Comparison of ENCODE assay signal across 8 cellular contexts in the genomic region with DNA sequence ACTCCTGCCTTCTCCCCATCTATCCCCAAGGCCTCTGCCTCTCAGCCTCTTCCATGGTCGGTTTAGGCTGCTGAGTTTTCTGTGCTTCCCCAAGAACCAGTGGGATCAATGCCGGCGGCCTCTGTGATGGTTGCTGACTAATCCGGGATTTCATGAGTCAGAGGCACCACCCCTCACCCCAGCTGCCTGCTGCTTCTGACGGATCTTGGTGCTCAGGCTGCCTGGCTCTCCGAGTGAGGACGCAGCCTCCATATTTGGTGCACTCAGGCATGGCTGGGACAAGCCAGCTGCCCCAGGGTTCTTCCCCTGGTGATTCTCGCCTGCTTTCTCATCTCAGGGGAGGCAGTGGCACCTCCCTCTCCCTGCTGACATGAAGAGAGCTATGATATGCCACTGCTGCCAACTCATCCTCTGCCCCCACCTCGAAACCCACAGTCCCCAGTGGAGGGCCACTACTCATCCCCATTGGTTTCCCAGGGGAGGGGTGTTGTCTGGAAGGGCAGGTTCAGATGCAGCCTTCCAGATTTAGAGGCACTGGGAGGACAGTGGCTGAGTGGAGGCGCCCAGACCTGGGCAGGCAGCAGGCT. TPM values are rescaled to one million over a fixed set of nuclear protein-coding genes. Genes with fewer than 3 reads are reported as not detected.
A peak's percentile ranks its signal among the peaks of the same experiment; 100 is the strongest.
DNase-seq lines count a peak whose midpoint lies in the region; ATAC-seq, FAIRE-seq and TF ChIP-seq lines count a peak whose summit lies in the region.

No MANE protein-coding gene starts in this region.

- H3K36me3 Mint-ChIP-seq in HFFc6 (ENCODE audit: low read depth) (no peaks in the 10 kb centered on the region), type B pancreatic cell (no peaks in the 10 kb centered on the region)
- H3K36me3 Mint-ChIP-seq in activated naive CD4-positive, alpha-beta T cell treated with anti-CD3 and anti-CD28 coated beads, Interleukin-2, amount 10 ng/mL, durations not matched to agents 7 days and 5 days = peaks cover 31% of the 10 kb centered on the region

- H4K20me1 ChIP-seq in hepatocyte (ENCODE audit: insufficient read depth, poor library complexity, severe bottlenecking) = peaks cover 11% of the 10 kb centered on the region

- H3K36me3 ChIP-seq in hepatocyte (replicated peaks; ENCODE audit: insufficient read depth, low read depth) = no peaks in the 10 kb centered on the region

- CTCF ChIA-PET in activated naive CD4-positive, alpha-beta T cell treated with anti-CD3 and anti-CD28 coated beads, Interleukin-2, amount 10 ng/mL, durations not matched to agents 7 days and 5 days (lab: Charles Lee) = interaction anchor here (1.5 kb wide), 2 partner anchors 13 to 15 kb away, joined by 5 to 9 read pairs; a partner anchor contains a TSS

- H3K9me3 ChIP-seq in hepatocyte (ENCODE audit: low read depth) = no peaks in the 10 kb centered on the region

- H3K27me3 Mint-ChIP-seq in HFFc6 (ENCODE audit: insufficient read depth) = peaks cover 3% of the 10 kb centered on the region; the same call in 1 of the 2 replicates
- no peaks in the 10 kb centered on the region for H3K27me3 Mint-ChIP-seq in activated naive CD4-positive, alpha-beta T cell treated with anti-CD3 and anti-CD28 coated beads, Interleukin-2, amount 10 ng/mL, durations not matched to agents 7 days and 5 days
- H3K27me3 Mint-ChIP-seq in type B pancreatic cell = peaks cover 33% of the 10 kb centered on the region

- DNase-seq in AG09309 (ENCODE audit: low read depth) (peak; percentile 82), HFFc6 (peak; percentile 96), hepatocyte (ENCODE audit: low spot score) (peak; percentile 85), type B pancreatic cell (ENCODE audit: extremely low spot score, unreplicated experiment) (no peak), NCI-H2081 treated with DMSO at 0.1 percent for 48 hours (lab: John Stamatoyannopoulos, UW) (no peak), GM12892 (ENCODE audit: insufficient read length) (no peak)
- no peak for DNase-seq in activated naive CD4-positive, alpha-beta T cell treated with anti-CD3 and anti-CD28 coated beads, Interleukin-2, amount 10 ng/mL, durations not matched to agents 7 days and 5 days

- H3K9me3 Mint-ChIP-seq in HFFc6 (no peaks in the 10 kb centered on the region), type B pancreatic cell (no peaks in the 10 kb centered on the region)
- H3K9me3 Mint-ChIP-seq in activated naive CD4-positive, alpha-beta T cell treated with anti-CD3 and anti-CD28 coated beads, Interleukin-2, amount 10 ng/mL, durations not matched to agents 7 days and 5 days = no peaks in the 10 kb centered on the region

- peak overlapping the region; percentile 49; the same call in 1 of the 2 replicates for H3K4me3 Mint-ChIP-seq in HFFc6
- no peak overlapping the region for H3K4me3 Mint-ChIP-seq in activated naive CD4-positive, alpha-beta T cell treated with anti-CD3 and anti-CD28 coated beads, Interleukin-2, amount 10 ng/mL, durations not matched to agents 7 days and 5 days
- peak overlapping the region; percentile 28 for H3K4me3 Mint-ChIP-seq in type B pancreatic cell

- WGBS in hepatocyte (ENCODE audit: low lambda C conversion rate, missing lambda C conversion rate) = 48% methylated on average over 10 of the region's 10 CpGs

- H3K9me2 ChIP-seq in hepatocyte (replicated peaks; ENCODE audit: insufficient read depth) = no peaks in the 10 kb centered on the region

- H2AFZ ChIP-seq in hepatocyte = no peak overlapping the region

- H3K4me1 Mint-ChIP-seq in HFFc6 (ENCODE audit: low read depth) (peaks cover 49% of the 10 kb centered on the region), type B pancreatic cell (ENCODE audit: unreplicated experiment) (peaks cover 8% of the 10 kb centered on the region)
- H3K4me1 Mint-ChIP-seq in activated naive CD4-positive, alpha-beta T cell treated with anti-CD3 and anti-CD28 coated beads, Interleukin-2, amount 10 ng/mL, durations not matched to agents 7 days and 5 days = peaks cover 31% of the 10 kb centered on the region

- H3K4me3 ChIP-seq in AG09309 (ENCODE audit: control insufficient read depth, low read depth, low read length) = no peak overlapping the region
- H3K4me3 ChIP-seq in hepatocyte = no peak overlapping the region

- peaks cover 20% of the 10 kb centered on the region for H3K79me2 ChIP-seq in hepatocyte

- H3K27ac Mint-ChIP-seq in HFFc6 (peak overlapping the region; percentile 94), type B pancreatic cell (no peak overlapping the region)
- peak overlapping the region; percentile 81 for H3K27ac Mint-ChIP-seq in activated naive CD4-positive, alpha-beta T cell treated with anti-CD3 and anti-CD28 coated beads, Interleukin-2, amount 10 ng/mL, durations not matched to agents 7 days and 5 days

- no peak for ATAC-seq in HG03460 (IDR thresholded peaks at IDR 0.05; ENCODE audit: unreplicated experiment)

- TF ChIP-seq CTCF in AG09309 (IDR thresholded peaks at IDR 0.05; ENCODE audit: control insufficient read depth, insufficient read depth, low read depth, low read length, missing control alignments) (no peak), HFFc6 (IDR thresholded peaks at IDR 0.05) (no peak), hepatocyte (IDR thresholded peaks at IDR 0.05; ENCODE audit: poor library complexity) (no peak), type B pancreatic cell (conservative IDR thresholded peaks at IDR 0.05) (no peak)

- H3K4me1 ChIP-seq in hepatocyte (ENCODE audit: insufficient read depth) = peaks cover 21% of the 10 kb centered on the region

- no peak for FAIRE-seq in GM12892 (lab: Jason Lieb, UNC)

- H3K27ac ChIP-seq in hepatocyte = peak overlapping the region; percentile 57

- H3K27me3 ChIP-seq in hepatocyte = peaks cover 9% of the 10 kb centered on the region

- no peak overlapping the region for H3K4me2 ChIP-seq in hepatocyte

- no peak for TF ChIP-seq POLR2A in GM12892 (IDR thresholded peaks at IDR 0.05; ENCODE audit: low read depth, low read length)

RNA-seq across cellular contexts. Expression of a gene that starts 3.3 kb away (rescaled TPM):
- 10 to 100 TPM; 70.1 to 90.2 (median 77.6) TPM for total RNA-seq in HFFc6 (2021; fragmentation: NEBNext Ultra II Directional; extraction: Animal tissue kit (Norgen Biotek cat#: 25700))
- total RNA-seq in hepatocyte = 54.6 and 60.8 TPM in 2 replicates
- 94.2 and 101 TPM in 2 replicates for polyA plus RNA-seq in hepatocyte
- 50.3 and 58.9 TPM in 2 replicates for total RNA-seq in type B pancreatic cell (ENCODE audit: low replicate concordance)
- polyA plus RNA-seq in GM12892 (2012; ENCODE audit: missing spikeins) = 23.2 TPM

RNA-seq across cellular contexts. Expression of a gene that starts 6.2 kb away (rescaled TPM):
- total RNA-seq in HFFc6 (2021; fragmentation: NEBNext Ultra II Directional; extraction: Animal tissue kit (Norgen Biotek cat#: 25700)) = 10 to 100 TPM in 5 of 6 experiments, 1 to 10 TPM in 1; 9.4 to 13.1 (median 10.6) TPM
- total RNA-seq in hepatocyte (11.2 and 15.6 TPM in 2 replicates), type B pancreatic cell (ENCODE audit: low replicate concordance) (3.4 and 5.4 TPM in 2 replicates)
- polyA plus RNA-seq in hepatocyte = 39.1 and 40.1 TPM in 2 replicates
- polyA plus RNA-seq in GM12892 (2012; ENCODE audit: missing spikeins) = 15.9 TPM

RNA-seq across cellular contexts. Expression of a gene that starts 13.2 kb away (rescaled TPM):
- 10 to 100 TPM in 5 of 6 experiments, 1 to 10 TPM in 1; 7.7 to 14.8 (median 11.3) TPM for total RNA-seq in HFFc6 (2021; fragmentation: NEBNext Ultra II Directional; extraction: Animal tissue kit (Norgen Biotek cat#: 25700))
- total RNA-seq in hepatocyte = 4.6 and 7.5 TPM in 2 replicates
- 4.8 and 5.6 TPM in 2 replicates for polyA plus RNA-seq in hepatocyte
- total RNA-seq in type B pancreatic cell (ENCODE audit: low replicate concordance) = 19.1 and 21.9 TPM in 2 replicates
- polyA plus RNA-seq in GM12892 (2012; ENCODE audit: missing spikeins) = 2.5 TPM

RNA-seq across cellular contexts. Expression of a gene that starts 29.6 kb away (rescaled TPM):
- total RNA-seq in HFFc6 (2021; fragmentation: NEBNext Ultra II Directional; extraction: Animal tissue kit (Norgen Biotek cat#: 25700)) = under 1 TPM in 3 of 6 experiments, not detected in 3; 0.12 to 0.28 (median 0.16) TPM
- 1.8 and 2.3 TPM in 2 replicates for total RNA-seq in hepatocyte
- polyA plus RNA-seq in hepatocyte = 1.1 and 3.2 TPM in 2 replicates
- 3.3 and 6.4 TPM in 2 replicates for total RNA-seq in type B pancreatic cell (ENCODE audit: low replicate concordance)
- polyA plus RNA-seq in GM12892 (2012; ENCODE audit: missing spikeins) = 1.6 TPM

RNA-seq across cellular contexts. Expression of a gene that starts 31.0 kb away (rescaled TPM):
- 10 to 100 TPM; 47.5 to 90.2 (median 51.1) TPM for total RNA-seq in HFFc6 (2021; fragmentation: NEBNext Ultra II Directional; extraction: Animal tissue kit (Norgen Biotek cat#: 25700))
- 206 and 207 TPM in 2 replicates for total RNA-seq in hepatocyte
- polyA plus RNA-seq in hepatocyte = 544 and 678 TPM in 2 replicates
- total RNA-seq in type B pancreatic cell (ENCODE audit: low replicate concordance) = 86.5 and 86.7 TPM in 2 replicates
- 114 TPM for polyA plus RNA-seq in GM12892 (2012; ENCODE audit: missing spikeins)

Comparison
In these comparisons a context has a peak if more than half of its experiments do, and no peak if none do; other contexts are left out.
1. DNase-seq: peak in AG09309 (single experiment), HFFc6 (single experiment) and hepatocyte (single experiment); none in activated naive CD4-positive, alpha-beta T cell treated with anti-CD3 and anti-CD28 coated beads, Interleukin-2, amount 10 ng/mL, durations not matched to agents 7 days and 5 days (single experiment), type B pancreatic cell (single experiment), NCI-H2081 treated with DMSO at 0.1 percent for 48 hours (single experiment) and GM12892 (single experiment).